ENCODE assay signal across 20 cellular contexts in genomic region chr15:87527416-87527815, GRCh38.
A peak's percentile ranks its signal among the peaks of the same experiment; 100 is the strongest.
DNase-seq lines count a peak whose midpoint lies in the region; ATAC-seq and TF ChIP-seq lines count a peak whose summit lies in the region.
"Had no signal": no experiment of that assay in that cellular context is flagged by ENCODE, and none has a peak within 500 bp of the region (broad histone marks: within the 10 kb centered on the region; RNA-seq: fewer than 3 reads in every experiment).

No MANE protein-coding gene starts in this region.

- H3K79me2 ChIP-seq in hepatocyte, result no peaks in the 10 kb centered on the region

- H2AFZ ChIP-seq in hepatocyte, result no peak overlapping the region

- no peaks in the 10 kb centered on the region for H3K36me3 ChIP-seq in hepatocyte (replicated peaks; ENCODE audit: insufficient read depth, low read depth)
- H3K36me3 ChIP-seq: cardiac muscle cell, spleen had no signal

- no peak overlapping the region for H3K27ac ChIP-seq in hepatocyte
- H3K27ac ChIP-seq: cardiac muscle cell, spleen had no signal

- no peaks in the 10 kb centered on the region for H3K9me3 ChIP-seq in hepatocyte (ENCODE audit: low read depth)

- no peak overlapping the region for H3K4me3 ChIP-seq in hepatocyte
- H3K4me3 ChIP-seq: cardiac muscle cell, spleen had no signal

- H3K9me2 ChIP-seq in hepatocyte (replicated peaks; ENCODE audit: insufficient read depth), result no peaks in the 10 kb centered on the region

- no peak for ATAC-seq in HG02678 (IDR thresholded peaks at IDR 0.05; ENCODE audit: unreplicated experiment)
- ATAC-seq: stimulated activated naive CD8-positive, alpha-beta T cell treated with anti-CD3 and anti-CD28 coated beads, Interleukin-15, amount 100 ng/mL, for 72 hours had no signal

- no peaks in the 10 kb centered on the region for H4K20me1 ChIP-seq in hepatocyte (ENCODE audit: insufficient read depth, poor library complexity, severe bottlenecking)

- WGBS in hepatocyte (ENCODE audit: low lambda C conversion rate, missing lambda C conversion rate), result 81% methylated on average over 4 of the region's 4 CpGs

- DNase-seq in SIG-M5 treated with dmso at 0.1 percent for 504 hours (lab: John Stamatoyannopoulos, UW; ENCODE audit: unreplicated experiment) (peak; percentile 21), SIG-M5 (lab: John Stamatoyannopoulos, UW) (no peak), RPMI7951 (ENCODE audit: low read depth) (peak; percentile 73), hepatocyte (ENCODE audit: low spot score) (peak; percentile 39), NK-92 (lab: John Stamatoyannopoulos, UW; ENCODE audit: unreplicated experiment) (no peak), GM19238 (ENCODE audit: insufficient read length, low spot score) (no peak), GM19240 (ENCODE audit: insufficient read length, low spot score) (no peak)
- DNase-seq: activated CD4-positive, CD25-positive, alpha-beta regulatory T cell; activated CD8-positive, alpha-beta memory T cell treated with anti-CD3 and anti-CD28 coated beads, Interleukin-2, amount 50 U/mL, for 4 hours; activated naive CD4-positive, alpha-beta T cell treated with anti-CD3 and anti-CD28 coated beads for 36 hours; effector CD8-positive, alpha-beta T cell; foreskin melanocyte; immature natural killer cell; midbrain; occipital lobe; spleen; stimulated activated naive CD8-positive, alpha-beta T cell treated with anti-CD3 and anti-CD28 coated beads, Interleukin-15, amount 100 ng/mL, for 72 hours; T-helper 1 cell had no signal

- no peaks in the 10 kb centered on the region for H3K4me1 ChIP-seq in hepatocyte (ENCODE audit: insufficient read depth)
- H3K4me1 ChIP-seq: spleen had no signal

- no peak overlapping the region for H3K4me2 ChIP-seq in hepatocyte

- no peaks in the 10 kb centered on the region for H3K27me3 ChIP-seq in hepatocyte
- H3K27me3 ChIP-seq: cardiac muscle cell, spleen had no signal

- TF ChIP-seq CTCF in hepatocyte (IDR thresholded peaks at IDR 0.05; ENCODE audit: poor library complexity), result no peak

Comparison
In these comparisons a context has a peak if more than half of its experiments do, and no peak if none do; other contexts are left out.
1. DNase-seq: peak in SIG-M5 treated with dmso at 0.1 percent for 504 hours (single experiment), RPMI7951 (single experiment) and hepatocyte (single experiment); none in SIG-M5 (single experiment), NK-92 (single experiment), GM19238 (single experiment) and GM19240 (single experiment).